1 cellular context compared by ENCODE assay signal in the genomic region with DNA sequence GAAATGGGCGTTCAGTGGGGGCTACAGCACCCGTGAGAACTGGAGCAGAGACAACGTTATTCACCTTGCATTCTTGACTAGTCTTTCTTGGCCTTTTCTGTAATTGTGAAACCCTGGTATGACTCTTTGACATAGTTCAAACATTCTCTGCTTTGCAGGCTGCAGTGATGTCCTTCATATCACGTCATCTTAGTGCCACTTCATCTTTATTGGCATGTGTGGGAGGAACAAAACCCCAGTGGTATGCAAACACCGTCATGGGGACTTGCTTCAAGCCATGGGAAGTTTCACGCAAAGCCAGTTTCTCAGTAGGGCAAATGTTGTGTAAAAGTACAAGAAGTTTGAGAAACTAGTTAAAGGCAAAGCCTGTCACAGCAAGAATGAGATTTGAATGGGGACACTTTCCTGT.
A peak's percentile ranks its signal among the peaks of the same experiment; 100 is the strongest.
TF ChIP-seq lines count a peak whose summit lies in the region.

No MANE protein-coding gene starts in this region.

TF ChIP-seq in A549, 52 proteins besides CTCF, POLR2A, EP300 and RAD21 (continued from another document):
- TF ChIP-seq, protein P1, sequence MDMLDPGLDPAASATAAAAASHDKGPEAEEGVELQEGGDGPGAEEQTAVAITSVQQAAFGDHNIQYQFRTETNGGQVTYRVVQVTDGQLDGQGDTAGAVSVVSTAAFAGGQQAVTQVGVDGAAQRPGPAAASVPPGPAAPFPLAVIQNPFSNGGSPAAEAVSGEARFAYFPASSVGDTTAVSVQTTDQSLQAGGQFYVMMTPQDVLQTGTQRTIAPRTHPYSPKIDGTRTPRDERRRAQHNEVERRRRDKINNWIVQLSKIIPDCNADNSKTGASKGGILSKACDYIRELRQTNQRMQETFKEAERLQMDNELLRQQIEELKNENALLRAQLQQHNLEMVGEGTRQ (IDR thresholded peaks at IDR 0.05): no peak
- TF ChIP-seq TP53 (CRISPR knock-in tag; IDR thresholded peaks at IDR 0.05) (no peak), CHD2 (IDR thresholded peaks at IDR 0.05; ENCODE audit: low read length, partially characterized antibody) (no peak), ESRRA (IDR thresholded peaks at IDR 0.05; ENCODE audit: borderline replicate concordance, low read length) (no peak), JUN (IDR thresholded peaks at IDR 0.05) (peak; percentile 94 to 96), CEBPB (IDR thresholded peaks at IDR 0.05) (peak; percentile 88 to 91), HOXB5 (CRISPR knock-in tag; IDR thresholded peaks at IDR 0.05) (peak; percentile 95), FOSL2 (IDR thresholded peaks at IDR 0.05) (peak; percentile 57; the same call in 1 of the 2 replicates), FOSL2 (CRISPR knock-in tag; IDR thresholded peaks at IDR 0.05) (peak; percentile 92), SMC3 (IDR thresholded peaks at IDR 0.05) (no peak), MYC (IDR thresholded peaks at IDR 0.05; ENCODE audit: borderline replicate concordance, low read length) (no peak), TFCP2L1 (CRISPR knock-in tag; IDR thresholded peaks at IDR 0.05) (no peak), POLR2AphosphoS2 (conservative IDR thresholded peaks at IDR 0.05; ENCODE audit: low read length) (no peak), EHF (CRISPR knock-in tag; IDR thresholded peaks at IDR 0.05) (no peak)
- TF ChIP-seq, protein P2, sequence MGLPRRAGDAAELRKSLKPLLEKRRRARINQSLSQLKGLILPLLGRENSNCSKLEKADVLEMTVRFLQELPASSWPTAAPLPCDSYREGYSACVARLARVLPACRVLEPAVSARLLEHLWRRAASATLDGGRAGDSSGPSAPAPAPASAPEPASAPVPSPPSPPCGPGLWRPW (IDR thresholded peaks at IDR 0.05): peak; percentile 90
TF ChIP-seq in A549: peak in this region for 13.
